19 cellular contexts compared by ENCODE assay signal in the genomic region with DNA sequence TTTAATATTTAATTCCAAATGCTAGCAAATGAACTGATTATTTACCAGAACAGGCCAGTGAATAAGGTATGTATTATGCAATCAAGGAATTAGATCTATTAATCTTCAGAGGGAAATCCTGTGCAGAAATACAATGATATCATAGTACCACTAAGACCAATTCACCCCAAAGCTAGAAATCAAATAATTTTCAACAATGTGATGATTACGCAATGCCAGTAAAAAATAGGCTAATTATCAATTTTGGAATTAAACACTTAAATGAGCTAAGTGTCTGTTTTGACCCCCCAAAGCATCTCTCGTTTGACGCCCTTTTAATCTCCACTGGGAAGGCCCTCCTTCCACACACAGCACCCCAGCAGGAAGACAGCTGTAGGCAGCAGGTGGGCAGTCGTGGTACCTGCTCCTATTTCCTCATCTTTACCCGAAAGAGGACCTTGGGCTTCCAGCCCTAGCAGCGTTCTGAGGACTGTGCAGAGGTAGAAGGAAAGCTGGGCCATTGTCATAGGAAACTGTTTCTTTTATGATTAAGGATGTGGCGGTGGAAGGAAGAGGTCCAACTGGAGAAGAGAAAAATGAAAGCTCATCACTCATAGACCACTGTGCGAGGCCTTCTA.
DNase-seq lines count a peak whose midpoint lies in the region; ATAC-seq and TF ChIP-seq lines count a peak whose summit lies in the region.
"Had no signal": no experiment of that assay in that cellular context is flagged by ENCODE, and none has a peak within 500 bp of the region (broad histone marks: within the 10 kb centered on the region; RNA-seq: fewer than 3 reads in every experiment).

No MANE protein-coding gene starts in this region.

- H3K27me3 Mint-ChIP-seq in CD14-positive monocyte (ENCODE audit: low read depth in 3 of 3) (peaks cover 0 to 2% (median 0%) of the 10 kb centered on the region in 3 donors), memory B cell (no peaks in the 10 kb centered on the region)
- no peaks in the 10 kb centered on the region for H3K27me3 Mint-ChIP-seq in activated T-helper 17 cell treated with anti-CD3 and anti-CD28 coated beads, Interleukin-2, amount 50 U/mL, for 72 hours

- H3K4me3 Mint-ChIP-seq in CD14-positive monocyte (no peak overlapping the region), memory B cell (no peak overlapping the region)
- H3K4me3 Mint-ChIP-seq in activated T-helper 17 cell treated with anti-CD3 and anti-CD28 coated beads, Interleukin-2, amount 50 U/mL, for 72 hours, result no peak overlapping the region

- H3K27ac ChIP-seq in DND-41 (ENCODE audit: low read length) (peak overlapping the region; percentile 50; the same call in 1 of the 2 replicates), Peyer's patch (no peak overlapping the region)
- H3K27ac ChIP-seq: epithelial cell of prostate, foreskin keratinocyte, lower lobe of right lung, upper lobe of right lung had no signal

- peaks cover 0 to 2% (median 0%) of the 10 kb centered on the region in 7 donors for H3K9me3 Mint-ChIP-seq in CD14-positive monocyte
- no peaks in the 10 kb centered on the region for H3K9me3 Mint-ChIP-seq in activated T-helper 17 cell treated with anti-CD3 and anti-CD28 coated beads, Interleukin-2, amount 50 U/mL, for 72 hours
- no peaks in the 10 kb centered on the region for H3K9me3 Mint-ChIP-seq in memory B cell
- H3K9me3 Mint-ChIP-seq in activated naive CD4-positive, alpha-beta T cell treated with anti-CD3 and anti-CD28 coated beads, Interleukin-2, amount 50 U/mL, for 72 hours, result no peaks in the 10 kb centered on the region

- H2AFZ ChIP-seq in DND-41 (ENCODE audit: low read depth, low read length), result no peak overlapping the region

- H3K4me3 ChIP-seq in DND-41 (ENCODE audit: low read depth in 1 of 2, low read length in 2 of 2), result no peak overlapping the region
- no peak overlapping the region for H3K4me3 ChIP-seq in Peyer's patch
- H3K4me3 ChIP-seq: lower lobe of right lung, spleen, upper lobe of right lung had no signal

- H3K36me3 Mint-ChIP-seq in CD14-positive monocyte (peaks cover 56 to 71% of the 10 kb centered on the region in 2 donors), memory B cell (peaks cover 18% of the 10 kb centered on the region)
- H3K36me3 Mint-ChIP-seq in activated T-helper 17 cell treated with anti-CD3 and anti-CD28 coated beads, Interleukin-2, amount 50 U/mL, for 72 hours (ENCODE audit: low read depth), result peaks cover 55% of the 10 kb centered on the region
- peaks cover 23 to 31% of the 10 kb centered on the region in 2 donors for H3K36me3 Mint-ChIP-seq in activated naive CD4-positive, alpha-beta T cell treated with anti-CD3 and anti-CD28 coated beads, Interleukin-2, amount 50 U/mL, for 72 hours

- H3K27ac Mint-ChIP-seq in CD14-positive monocyte (peak overlapping the region in 4 of 7 donors; percentile 16 to 69 (median 54)), memory B cell (peak overlapping the region; percentile 69)
- peak overlapping the region; percentile 81 for H3K27ac Mint-ChIP-seq in activated T-helper 17 cell treated with anti-CD3 and anti-CD28 coated beads, Interleukin-2, amount 50 U/mL, for 72 hours
- H3K27ac Mint-ChIP-seq in activated naive CD4-positive, alpha-beta T cell treated with anti-CD3 and anti-CD28 coated beads, Interleukin-2, amount 50 U/mL, for 72 hours, result peak overlapping the region in 1 of 2 donors; percentile 16

- H3K4me1 Mint-ChIP-seq in CD14-positive monocyte (peaks cover 9% of the 10 kb centered on the region), memory B cell (peaks cover 36% of the 10 kb centered on the region)
- peaks cover 21% of the 10 kb centered on the region for H3K4me1 Mint-ChIP-seq in activated T-helper 17 cell treated with anti-CD3 and anti-CD28 coated beads, Interleukin-2, amount 50 U/mL, for 72 hours

- intact Hi-C loops in CD14-positive monocyte (cut with micrococcal nuclease), result no loop called here

- TF ChIP-seq CTCF in CD14-positive monocyte (IDR thresholded peaks at IDR 0.05) (no peak), DND-41 (IDR thresholded peaks at IDR 0.05; ENCODE audit: borderline replicate concordance, extremely low read depth, low read length, poor library complexity, severe bottlenecking) (no peak), Peyer's patch (IDR thresholded peaks at IDR 0.05) (no peak)

- peaks cover 56% of the 10 kb centered on the region for H3K79me2 ChIP-seq in DND-41 (ENCODE audit: insufficient read depth, low read length)

- H4K20me1 ChIP-seq in DND-41 (ENCODE audit: insufficient read depth, low read length), result no peaks in the 10 kb centered on the region

- DNase-seq in CD14-positive monocyte (ENCODE audit: low spot score), result no peak
- DNase-seq in DND-41, result no peak
- no peak for DNase-seq in memory B cell (ENCODE audit: low spot score in 2 of 2)
- DNase-seq in Peyer's patch, result no peak
- no peak for DNase-seq in hippocampal formation (lab: John Stamatoyannopoulos, UW)
- no peak for DNase-seq in activated naive CD4-positive, alpha-beta T cell treated with anti-CD3 and anti-CD28 coated beads, Interleukin-2, amount 50 U/mL, for 72 hours (ENCODE audit: low spot score in 2 of 2)
- DNase-seq: Caco-2; foreskin keratinocyte; lower lobe of right lung; NCI-H1092 treated with DMSO at 0.1 percent for 48 hours; NCI-H2081 treated with DMSO at 0.1 percent for 48 hours; NCI-H510A; occipital lobe; spleen; stimulated activated CD4-positive, alpha-beta T cell treated with anti-CD3 and anti-CD28 coated beads, Interleukin-4, amount 100 ng/mL, for 24 hours; upper lobe of right lung had no signal

- H3K36me3 ChIP-seq in DND-41 (ENCODE audit: insufficient read depth, low read length), result peaks cover 49% of the 10 kb centered on the region
- peaks cover 0 to 12% (median 0%) of the 10 kb centered on the region in 3 donors for H3K36me3 ChIP-seq in Peyer's patch

- H3K27me3 ChIP-seq in DND-41 (ENCODE audit: insufficient read depth, low read length, poor library complexity) (no peaks in the 10 kb centered on the region), Peyer's patch (no peaks in the 10 kb centered on the region)
- H3K27me3 ChIP-seq: foreskin keratinocyte, spleen, upper lobe of right lung had no signal

- H3K4me1 ChIP-seq in DND-41 (ENCODE audit: insufficient read depth, low read length) (peaks cover 14% of the 10 kb centered on the region), Peyer's patch (peaks cover 0 to 11% (median 0%) of the 10 kb centered on the region in 4 donors)
- H3K4me1 ChIP-seq: Caco-2 had no signal

- H3K4me2 ChIP-seq in DND-41 (ENCODE audit: insufficient read depth, low read length), result no peak overlapping the region

- no peak for ATAC-seq in DND-41 (ENCODE audit: insufficient read depth, low read depth)
- ATAC-seq in activated T-helper 17 cell treated with anti-CD3 and anti-CD28 coated beads, Interleukin-2, amount 50 U/mL, for 72 hours (replicated peaks), result no peak
- ATAC-seq in memory B cell (ENCODE audit: low read depth), result no peak
- no peak for ATAC-seq in HG03108 (IDR thresholded peaks at IDR 0.05; ENCODE audit: unreplicated experiment)
- ATAC-seq in activated naive CD4-positive, alpha-beta T cell treated with anti-CD3 and anti-CD28 coated beads, Interleukin-2, amount 50 U/mL, for 72 hours, result no peak
- ATAC-seq: foreskin keratinocyte, lower lobe of right lung, upper lobe of right lung had no signal

- H3K9me3 ChIP-seq in DND-41 (ENCODE audit: insufficient read depth, low read length, severe bottlenecking) (no peaks in the 10 kb centered on the region), Peyer's patch (no peaks in the 10 kb centered on the region)
- H3K9me3 ChIP-seq: Caco-2, lower lobe of right lung, spleen, upper lobe of right lung had no signal

- H3K9ac ChIP-seq in DND-41 (ENCODE audit: low read depth, low read length), result no peak overlapping the region

- no peak for TF ChIP-seq POLR2A in Peyer's patch (IDR thresholded peaks at IDR 0.05)
